ENCODE assay signal across 28 cellular contexts in genomic region chr6:84582997-84583396, GRCh38.
A peak's percentile ranks its signal among the peaks of the same experiment; 100 is the strongest.
DNase-seq lines count a peak whose midpoint lies in the region; ATAC-seq and TF ChIP-seq lines count a peak whose summit lies in the region.
"Had no signal": no experiment of that assay in that cellular context is flagged by ENCODE, and none has a peak within 500 bp of the region (broad histone marks: within the 10 kb centered on the region; RNA-seq: fewer than 3 reads in every experiment).

No MANE protein-coding gene starts in this region.

- H3K9me3 Mint-ChIP-seq in GM23338 = peaks cover 9% of the 10 kb centered on the region
- peaks cover 8% of the 10 kb centered on the region for H3K9me3 Mint-ChIP-seq in CD4-positive, alpha-beta T cell

- H3K4me1 Mint-ChIP-seq in GM23338 = no peaks in the 10 kb centered on the region
- no peaks in the 10 kb centered on the region for H3K4me1 Mint-ChIP-seq in CD4-positive, alpha-beta T cell (ENCODE audit: low read depth)
- H3K4me1 Mint-ChIP-seq: activated naive CD4-positive, alpha-beta T cell treated with anti-CD3 and anti-CD28 coated beads, Interleukin-2, amount 50 U/mL, for 24 hours had no signal

- no peaks in the 10 kb centered on the region for H3K27me3 Mint-ChIP-seq in GM23338 (ENCODE audit: insufficient read depth, low read depth, poor library complexity)
- no peaks in the 10 kb centered on the region for H3K27me3 Mint-ChIP-seq in CD4-positive, alpha-beta T cell
- H3K27me3 Mint-ChIP-seq: activated naive CD4-positive, alpha-beta T cell treated with anti-CD3 and anti-CD28 coated beads, Interleukin-2, amount 50 U/mL, for 24 hours had no signal

- H2AFZ ChIP-seq in GM23338 = 0 out of 2 replicates have a peak overlapping the region, but pooled peaks have one; percentile 21
- H2AFZ ChIP-seq: hepatocyte had no signal

- H3K9me3 ChIP-seq in A673 (ENCODE audit: low read depth, low read length, poor library complexity, severe bottlenecking) = no peaks in the 10 kb centered on the region
- no peaks in the 10 kb centered on the region for H3K9me3 ChIP-seq in RWPE2 (ENCODE audit: severe bottlenecking)
- no peaks in the 10 kb centered on the region for H3K9me3 ChIP-seq in CD4-positive, alpha-beta T cell (ENCODE audit: control insufficient read depth, low read length)
- H3K9me3 ChIP-seq: A549, testis, uterus had no signal

- POLR2A ChIA-PET in A673 (lab: Charles Lee; ENCODE audit: low non-redundant PET) = no interaction called here
- POLR2A ChIA-PET in CD4-positive, alpha-beta T cell (lab: Charles Lee) = no interaction called here

- H3K4me3 ChIP-seq in A673 (ENCODE audit: low read depth, low read length, poor library complexity, severe bottlenecking) = no peak overlapping the region
- H3K4me3 ChIP-seq in GM23338 = no peak overlapping the region
- H3K4me3 ChIP-seq in RWPE2 (ENCODE audit: severe bottlenecking) = no peak overlapping the region
- H3K4me3 ChIP-seq in fibroblast of the aortic adventitia (ENCODE audit: low read depth, low read length) = no peak overlapping the region
- H3K4me3 ChIP-seq: A549, hepatocyte, K562, testis, uterus had no signal

- H3K36me3 Mint-ChIP-seq in GM23338 (ENCODE audit: low read depth) = peaks cover 6% of the 10 kb centered on the region; the same call in 2 of the 3 replicates
- no peaks in the 10 kb centered on the region for H3K36me3 Mint-ChIP-seq in CD4-positive, alpha-beta T cell (ENCODE audit: low read depth)
- H3K36me3 Mint-ChIP-seq: activated naive CD4-positive, alpha-beta T cell treated with anti-CD3 and anti-CD28 coated beads, Interleukin-2, amount 50 U/mL, for 24 hours; immature natural killer cell had no signal

- peak; percentile 22 for DNase-seq in A673 (ENCODE audit: low spot score)
- DNase-seq in GM23338 (ENCODE audit: low spot score) = no peak
- no peak for DNase-seq in RWPE2 (ENCODE audit: low spot score)
- DNase-seq in fibroblast of the aortic adventitia (ENCODE audit: low read depth) = peak; percentile 35
- no peak for DNase-seq in CD4-positive, alpha-beta T cell
- no peak for DNase-seq in stimulated activated naive CD4-positive, alpha-beta T cell (lab: John Stamatoyannopoulos, UW)
- DNase-seq in NCI-H187 (lab: John Stamatoyannopoulos, UW) = no peak
- DNase-seq: activated CD4-positive, alpha-beta T cell treated with anti-CD3 and anti-CD28 coated beads, Interleukin-2, amount 50 U/mL, for 1 hour; anterior cingulate cortex; central memory CD4-positive, alpha-beta T cell; immature natural killer cell; naive thymus-derived CD8-positive, alpha-beta T cell; NCI-H1694; NCI-H2171; NCI-H524 treated with DMSO at 0.1 percent for 48 hours; occipital lobe; stimulated activated CD4-positive, alpha-beta T cell treated with anti-CD3 and anti-CD28 coated beads, Interleukin-12 subunit alpha, Interleukin-12 subunit beta, amount 100 ng/mL, for 4 hours; stimulated activated CD4-positive, alpha-beta T cell treated with anti-CD3 and anti-CD28 coated beads, Interleukin-4, amount 100 ng/mL, for 4 hours; stimulated activated naive CD4-positive, alpha-beta T cell treated with Interleukin-2 at 50 U/mL for 16 hours; testis; uterus had no signal

- H3K9me2 ChIP-seq in GM23338 (ENCODE audit: insufficient read depth) = no peaks in the 10 kb centered on the region

- H3K4me1 ChIP-seq in A673 (ENCODE audit: insufficient read depth, low read length, poor library complexity, severe bottlenecking) = peaks cover 9% of the 10 kb centered on the region
- no peaks in the 10 kb centered on the region for H3K4me1 ChIP-seq in GM23338 (ENCODE audit: insufficient read depth)
- H3K4me1 ChIP-seq in RWPE2 (ENCODE audit: insufficient read depth, poor library complexity, severe bottlenecking) = peaks cover 10% of the 10 kb centered on the region
- H3K4me1 ChIP-seq: A549, testis, uterus had no signal

- BruUV-seq in A673 (replicated peaks; lab: Mats Ljungman, UMichigan) = no TSS peak

- no peak overlapping the region for H3K4me3 Mint-ChIP-seq in GM23338
- H3K4me3 Mint-ChIP-seq in CD4-positive, alpha-beta T cell = no peak overlapping the region
- H3K4me3 Mint-ChIP-seq: activated naive CD4-positive, alpha-beta T cell treated with anti-CD3 and anti-CD28 coated beads, Interleukin-2, amount 50 U/mL, for 24 hours; activated T-helper 1 cell treated with anti-CD3 and anti-CD28 coated beads, Interleukin-12 subunit alpha, Interleukin-12 subunit beta, Interleukin-2, Interleukin-4 antibody, amounts not matched to agents 30 ng/mL and 10 ng/mL and 1 ng/mL, durations not matched to agents 14 hours and 24 hours and 36 hours; immature natural killer cell; naive thymus-derived CD8-positive, alpha-beta T cell had no signal

- CTCF ChIA-PET in A673 (lab: Charles Lee) = no interaction called here
- CTCF ChIA-PET in CD4-positive, alpha-beta T cell (lab: Charles Lee) = no interaction called here

- no peaks in the 10 kb centered on the region for H4K20me1 ChIP-seq in GM23338 (replicated peaks; ENCODE audit: insufficient read depth)

- no peaks in the 10 kb centered on the region for H3K79me2 ChIP-seq in GM23338 (replicated peaks; ENCODE audit: insufficient read depth)
- H3K79me2 ChIP-seq: hepatocyte had no signal

- no peaks in the 10 kb centered on the region for H3F3A ChIP-seq in GM23338 (replicated peaks; ENCODE audit: low read depth)

- intact Hi-C loops in A673 (cut with micrococcal nuclease; ENCODE audit: unreplicated experiment) = no loop called here
- intact Hi-C loops in CD4-positive, alpha-beta T cell (cut with DNase I, micrococcal nuclease) = no loop called here

- no peak overlapping the region for H3K27ac Mint-ChIP-seq in GM23338
- no peak overlapping the region for H3K27ac Mint-ChIP-seq in CD4-positive, alpha-beta T cell
- H3K27ac Mint-ChIP-seq: activated naive CD4-positive, alpha-beta T cell treated with anti-CD3 and anti-CD28 coated beads, Interleukin-2, amount 50 U/mL, for 24 hours; activated T-helper 1 cell treated with anti-CD3 and anti-CD28 coated beads, Interleukin-12 subunit alpha, Interleukin-12 subunit beta, Interleukin-2, Interleukin-4 antibody, amounts not matched to agents 30 ng/mL and 10 ng/mL and 1 ng/mL, durations not matched to agents 14 hours and 24 hours and 36 hours; immature natural killer cell; naive thymus-derived CD8-positive, alpha-beta T cell had no signal

- H3K36me3 ChIP-seq in A673 (ENCODE audit: insufficient read depth, low read length, poor library complexity, severe bottlenecking) (no peaks in the 10 kb centered on the region), GM23338 (ENCODE audit: insufficient read depth) (no peaks in the 10 kb centered on the region), RWPE2 (ENCODE audit: low read depth) (no peaks in the 10 kb centered on the region)
- H3K36me3 ChIP-seq: uterus had no signal

- H3K27ac ChIP-seq in A673 (ENCODE audit: low read depth, low read length, poor library complexity, severe bottlenecking) = peak overlapping the region; percentile 5
- H3K27ac ChIP-seq in GM23338 (ENCODE audit: low read depth) = no peak overlapping the region
- H3K27ac ChIP-seq in RWPE2 (ENCODE audit: poor library complexity, severe bottlenecking) = no peak overlapping the region
- no peak overlapping the region for H3K27ac ChIP-seq in CD4-positive, alpha-beta T cell (ENCODE audit: low read depth, low read length)
- H3K27ac ChIP-seq: A549, hepatocyte, testis, uterus had no signal

- H3K27me3 ChIP-seq in A673 (replicated peaks; ENCODE audit: insufficient read depth, low read depth, low read length, poor library complexity) = no peaks in the 10 kb centered on the region
- no peaks in the 10 kb centered on the region for H3K27me3 ChIP-seq in GM23338 (ENCODE audit: insufficient read depth)
- H3K27me3 ChIP-seq in RWPE2 (ENCODE audit: insufficient read depth, poor library complexity, severe bottlenecking) = no peaks in the 10 kb centered on the region
- no peaks in the 10 kb centered on the region for H3K27me3 ChIP-seq in CD4-positive, alpha-beta T cell (ENCODE audit: control insufficient read depth, insufficient read depth, low read length)
- H3K27me3 ChIP-seq: hepatocyte, testis, uterus had no signal

- ATAC-seq in GM23338 (no peak), RWPE2 (ENCODE audit: low read depth) (peak; percentile 38; the same call in 1 of the 3 replicates), GM21528 (IDR thresholded peaks at IDR 0.05; ENCODE audit: low FRiP score, unreplicated experiment) (no peak)
- no peak for ATAC-seq in CD4-positive, alpha-beta T cell (ENCODE audit: poor library complexity)
- ATAC-seq: A549; K562; left lobe of liver; naive thymus-derived CD8-positive, alpha-beta T cell had no signal

- H3K4me2 ChIP-seq in GM23338 = no peak overlapping the region
- H3K4me2 ChIP-seq: A549, hepatocyte had no signal

- TF ChIP-seq CTCF in A673 (conservative IDR thresholded peaks at IDR 0.05; ENCODE audit: low read depth, low read length) (no peak), GM23338 (conservative IDR thresholded peaks at IDR 0.05; ENCODE audit: low read depth in 2 of 2) (no peak), RWPE2 (IDR thresholded peaks at IDR 0.05; ENCODE audit: poor library complexity, severe bottlenecking) (no peak), fibroblast of the aortic adventitia (IDR thresholded peaks at IDR 0.05; ENCODE audit: insufficient read depth, low read length) (no peak)
- no peak for TF ChIP-seq CTCF in CD4-positive, alpha-beta T cell (IDR thresholded peaks at IDR 0.05)

TF ChIP-seq in GM23338, 12 proteins besides CTCF, POLR2A, EP300 and RAD21 (continues in another document):
- TF ChIP-seq JUNB (IDR thresholded peaks at IDR 0.05; ENCODE audit: unreplicated experiment) (no peak), EZH2phosphoT487 (IDR thresholded peaks at IDR 0.05; ENCODE audit: unreplicated experiment) (no peak), ZNF331 (CRISPR knock-in tag; IDR thresholded peaks at IDR 0.05; ENCODE audit: low read depth) (no peak), POLR2AphosphoS5 (IDR thresholded peaks at IDR 0.05; ENCODE audit: low read depth) (no peak), NANOG (IDR thresholded peaks at IDR 0.05; ENCODE audit: borderline replicate concordance) (no peak)

Comparison
In these comparisons a context has a peak if more than half of its experiments do, and no peak if none do; other contexts are left out.
1. DNase-seq: peak in A673 (single experiment) and fibroblast of the aortic adventitia (single experiment); none in GM23338 (single experiment), RWPE2 (single experiment), CD4-positive, alpha-beta T cell (0 of 10), stimulated activated naive CD4-positive, alpha-beta T cell (0 of 6) and NCI-H187 (0 of 2).